In genomic region chr1:247331172-247331525, GRCh38 we compare ENCODE assay signal across 1 cellular context.
TF ChIP-seq lines count a peak whose summit lies in the region.

No MANE protein-coding gene starts in this region.

TF ChIP-seq in HEK293, 187 proteins besides CTCF, POLR2A, EP300 and RAD21 (continued from another document and continues in another):
- no peak for TF ChIP-seq PRDM10 (tag by site-specific recombination; IDR thresholded peaks at IDR 0.05)
- no peak for TF ChIP-seq ZNF362 (tag by site-specific recombination; IDR thresholded peaks at IDR 0.05)
- TF ChIP-seq SP2 (tag by site-specific recombination; IDR thresholded peaks at IDR 0.05), result peak; percentile 67
- no peak for TF ChIP-seq ZSCAN30 (tag by site-specific recombination; IDR thresholded peaks at IDR 0.05)
- TF ChIP-seq ZNF132 (tag by site-specific recombination; IDR thresholded peaks at IDR 0.05; ENCODE audit: borderline replicate concordance), result no peak
- no peak for TF ChIP-seq ZNF514 (tag by site-specific recombination; IDR thresholded peaks at IDR 0.05)
- no peak for TF ChIP-seq ZNF121 (tag by site-specific recombination; IDR thresholded peaks at IDR 0.05)
- no peak for TF ChIP-seq ZNF416 (tag by site-specific recombination; IDR thresholded peaks at IDR 0.05)
- TF ChIP-seq ZBTB17 (tag by site-specific recombination; IDR thresholded peaks at IDR 0.05), result peak; percentile 37; the same call in 1 of the 2 replicates
- no peak for TF ChIP-seq ZSCAN18 (tag by site-specific recombination; IDR thresholded peaks at IDR 0.05)
- no peak for TF ChIP-seq ZNF558 (tag by site-specific recombination; IDR thresholded peaks at IDR 0.05)
- TF ChIP-seq ZNF792 (tag by site-specific recombination; IDR thresholded peaks at IDR 0.05), result no peak
- TF ChIP-seq ZFHX2 (tag by site-specific recombination; conservative IDR thresholded peaks at IDR 0.05), result 0 out of 2 replicates have a peak, but pooled peaks have one; percentile 12
- peak; percentile 43; the same call in 1 of the 2 replicates for TF ChIP-seq ZNF341 (tag by site-specific recombination; IDR thresholded peaks at IDR 0.05; ENCODE audit: low read depth)
- peak; percentile 57 for TF ChIP-seq ZNF335 (tag by site-specific recombination; conservative IDR thresholded peaks at IDR 0.05)
- TF ChIP-seq PATZ1 (tag by site-specific recombination; IDR thresholded peaks at IDR 0.05), result no peak
- no peak for TF ChIP-seq ZFP3 (tag by site-specific recombination; IDR thresholded peaks at IDR 0.05; ENCODE audit: low read depth)
- no peak for TF ChIP-seq ZNF211 (tag by site-specific recombination; IDR thresholded peaks at IDR 0.05; ENCODE audit: low read depth)
- TF ChIP-seq ZNF157 (tag by site-specific recombination; IDR thresholded peaks at IDR 0.05), result no peak
- no peak for TF ChIP-seq BCL11A (tag by site-specific recombination; IDR thresholded peaks at IDR 0.05; ENCODE audit: low read depth)
- TF ChIP-seq BCL11B (tag by site-specific recombination; IDR thresholded peaks at IDR 0.05; ENCODE audit: low read depth), result no peak
- TF ChIP-seq KLF7 (tag by site-specific recombination; IDR thresholded peaks at IDR 0.05; ENCODE audit: borderline replicate concordance), result no peak
- TF ChIP-seq ZNF449 (tag by site-specific recombination; IDR thresholded peaks at IDR 0.05), result no peak
- TF ChIP-seq ZNF239 (tag by site-specific recombination; IDR thresholded peaks at IDR 0.05), result no peak
- TF ChIP-seq ZNF521 (tag by site-specific recombination; IDR thresholded peaks at IDR 0.05), result no peak
- no peak for TF ChIP-seq ZNF626 (tag by site-specific recombination; IDR thresholded peaks at IDR 0.05)
- no peak for TF ChIP-seq PRDM4 (tag by site-specific recombination; IDR thresholded peaks at IDR 0.05)
- no peak for TF ChIP-seq ZNF488 (tag by site-specific recombination; IDR thresholded peaks at IDR 0.05)
- TF ChIP-seq ZBTB20 (tag by site-specific recombination; IDR thresholded peaks at IDR 0.05), result peak; percentile 51; the same call in 1 of the 2 replicates
- no peak for TF ChIP-seq ZFP37 (tag by site-specific recombination; IDR thresholded peaks at IDR 0.05)
- TF ChIP-seq ZNF202 (tag by site-specific recombination; IDR thresholded peaks at IDR 0.05; ENCODE audit: borderline replicate concordance), result no peak
- peak; percentile 36 for TF ChIP-seq ZBTB26 (tag by site-specific recombination; optimal IDR thresholded peaks at IDR 0.05)
- TF ChIP-seq ZNF639 (tag by site-specific recombination; IDR thresholded peaks at IDR 0.05), result no peak
- TF ChIP-seq ZNF585B (tag by site-specific recombination; IDR thresholded peaks at IDR 0.05), result no peak
- TF ChIP-seq ZNF280C (tag by site-specific recombination; IDR thresholded peaks at IDR 0.05), result no peak
- TF ChIP-seq ZNF600 (tag by site-specific recombination; IDR thresholded peaks at IDR 0.05), result no peak
- TF ChIP-seq ZNF48 (tag by site-specific recombination; IDR thresholded peaks at IDR 0.05), result no peak
- no peak for TF ChIP-seq IKZF3 (tag by site-specific recombination; IDR thresholded peaks at IDR 0.05)
- peak; percentile 3; the same call in 1 of the 2 replicates for TF ChIP-seq ZIC2 (tag by site-specific recombination; IDR thresholded peaks at IDR 0.05)
